9 cellular contexts compared by ENCODE assay signal in genomic region chr19:18317998-18318800, GRCh38. TPM values are rescaled to one million over a fixed set of nuclear protein-coding genes. Genes with fewer than 3 reads are reported as not detected.
DNase-seq lines count a peak whose midpoint lies in the region; ATAC-seq, FAIRE-seq and TF ChIP-seq lines count a peak whose summit lies in the region.
"Had no signal": no experiment of that assay in that cellular context is flagged by ENCODE, and none has a peak within 500 bp of the region (broad histone marks: within the 10 kb centered on the region; RNA-seq: fewer than 3 reads in every experiment).

No MANE protein-coding gene starts in this region.

- no peaks in the 10 kb centered on the region for H3K9me3 Mint-ChIP-seq in T-cell
- H3K9me3 Mint-ChIP-seq in naive thymus-derived CD4-positive, alpha-beta T cell, result no peaks in the 10 kb centered on the region

- H3K27ac ChIP-seq in BLaER1, result peak overlapping the region; percentile 92
- peak overlapping the region; percentile 61 to 87 for H3K27ac ChIP-seq in breast epithelium
- H3K27ac ChIP-seq in naive thymus-derived CD4-positive, alpha-beta T cell (ENCODE audit: low read depth, low read length), result peak overlapping the region; percentile 78
- H3K27ac ChIP-seq: KMS-11 had no signal

- H3K36me3 ChIP-seq in BLaER1 (peaks cover 41% of the 10 kb centered on the region), breast epithelium (no peaks in the 10 kb centered on the region)
- peaks cover 0 to 11% (median 0%) of the 10 kb centered on the region in 3 experiments for H3K36me3 ChIP-seq in naive thymus-derived CD4-positive, alpha-beta T cell (ENCODE audit: control insufficient read depth in 2 of 3, insufficient read depth in 3 of 3, low read length in 3 of 3)

- peaks cover 74% of the 10 kb centered on the region for H3K4me1 ChIP-seq in BLaER1
- no peaks in the 10 kb centered on the region for H3K4me1 ChIP-seq in breast epithelium
- H3K4me1 ChIP-seq in naive thymus-derived CD4-positive, alpha-beta T cell (ENCODE audit: control insufficient read depth in 2 of 2, insufficient read depth in 2 of 2, low read length in 2 of 2), result peaks cover 43 to 54% of the 10 kb centered on the region in 2 donors

- FAIRE-seq in H54 (lab: Jason Lieb, UNC), result no peak

- POLR2A ChIA-PET in T-cell (lab: Charles Lee), result interaction anchor here (0.6 to 1.6 kb wide), 4 partner anchors 26 to 39 kb away, joined by 3 to 13 read pairs (median 6); partner anchors contain the start of gene JUND (in 2 of the 2)
- POLR2A ChIA-PET in naive thymus-derived CD4-positive, alpha-beta T cell (lab: Charles Lee), result interaction anchor here (0.7 to 19.6 kb wide), 11 partner anchors 8 to 114 kb away, joined by 3 to 757 read pairs (median 6); partner anchors contain the start of genes IQCN, JUND and RAB3A
- POLR2A ChIA-PET in GM10248 (lab: Yijun Ruan, JAX), result interaction anchor here (0.9 to 8.0 kb wide), 3 partner anchors 10 to 114 kb away, joined by 4 to 154 read pairs (median 4); partner anchors contain the start of genes JUND and RAB3A

- H3K4me1 Mint-ChIP-seq in T-cell, result peaks cover 55 to 60% (median 57%) of the 10 kb centered on the region in 3 donors
- H3K4me1 Mint-ChIP-seq in naive thymus-derived CD4-positive, alpha-beta T cell, result peaks cover 40 to 66% (median 58%) of the 10 kb centered on the region in 7 donors

- H3K4me3 ChIP-seq in BLaER1, result peak overlapping the region; percentile 51
- H3K4me3 ChIP-seq in breast epithelium, result no peak overlapping the region
- H3K4me3 ChIP-seq in naive thymus-derived CD4-positive, alpha-beta T cell (ENCODE audit: low read length), result peak overlapping the region; percentile 56

- CTCF ChIA-PET in T-cell (lab: Charles Lee) (no interaction called here), GM10248 (lab: Yijun Ruan, JAX) (interaction anchor here (1.2 to 9.4 kb wide), 5 partner anchors 9 to 153 kb away, joined by 3 to 141 read pairs (median 4); partner anchors contain the start of gene JUND)
- CTCF ChIA-PET in naive thymus-derived CD4-positive, alpha-beta T cell (lab: Charles Lee), result interaction anchor here (0.6 to 3.7 kb wide), 6 partner anchors 10 to 111 kb away, joined by 3 to 29 read pairs (median 5); partner anchors contain the start of gene JUND

- intact Hi-C loops in breast epithelium (cut with DNase I; ENCODE audit: low total_unique reads), result loop anchor here (10.0 kb wide), 1 partner anchor 1307 kb away; the partner anchor contains the start of gene LPAR2
- intact Hi-C loops in naive thymus-derived CD4-positive, alpha-beta T cell (cut with micrococcal nuclease), result loop anchor here (1.0 kb wide), 2 partner anchors 14 to 27 kb away; no protein-coding TSS in a partner anchor

- H3K9me3 ChIP-seq in BLaER1 (no peaks in the 10 kb centered on the region), breast epithelium (no peaks in the 10 kb centered on the region)
- H3K9me3 ChIP-seq in naive thymus-derived CD4-positive, alpha-beta T cell (ENCODE audit: control insufficient read depth in 2 of 3, low read length in 3 of 3), result no peaks in the 10 kb centered on the region

- TF ChIP-seq POLR2A in breast epithelium (IDR thresholded peaks at IDR 0.05), result no peak
- TF ChIP-seq POLR2A in H54 (IDR thresholded peaks at IDR 0.05; ENCODE audit: low read depth, low read length), result no peak

- H3K27ac Mint-ChIP-seq in T-cell, result peak overlapping the region; percentile 95
- H3K27ac Mint-ChIP-seq in naive thymus-derived CD4-positive, alpha-beta T cell, result peak overlapping the region; percentile 73 to 95 (median 92)

- peak; percentile 14 to 53 (median 48) for ATAC-seq in T-cell (replicated peaks in 1 of 4)
- ATAC-seq in naive thymus-derived CD4-positive, alpha-beta T cell, result peak; percentile 42

- H3K27me3 ChIP-seq in BLaER1 (no peaks in the 10 kb centered on the region), breast epithelium (no peaks in the 10 kb centered on the region)
- H3K27me3 ChIP-seq in naive thymus-derived CD4-positive, alpha-beta T cell (ENCODE audit: control insufficient read depth in 2 of 2, insufficient read depth in 2 of 2, low read length in 2 of 2), result no peaks in the 10 kb centered on the region

- TF ChIP-seq CTCF in breast epithelium (IDR thresholded peaks at IDR 0.05) (no peak), GM10248 (IDR thresholded peaks at IDR 0.05; ENCODE audit: control extremely low read depth, extremely low read depth, low read depth, missing control alignments) (no peak)

- no peaks in the 10 kb centered on the region for H4K20me1 ChIP-seq in BLaER1

- DNase-seq in T-cell (peak in 23 of 34 experiments; percentile 22 to 59 (median 45)), breast epithelium (ENCODE audit: low spot score in 2 of 2) (no peak), NCI-H1048 (lab: John Stamatoyannopoulos, UW) (no peak), H54 (ENCODE audit: insufficient read length, low spot score) (no peak), AG08395 (ENCODE audit: low spot score) (no peak), GM10248 (ENCODE audit: extremely low spot score) (no peak)
- DNase-seq in naive thymus-derived CD4-positive, alpha-beta T cell, result peak in 8 of 9 donors; percentile 37 to 54 (median 43)

- peaks cover 6% of the 10 kb centered on the region for H3K36me3 Mint-ChIP-seq in T-cell
- peaks cover 0 to 28% (median 0%) of the 10 kb centered on the region in 5 donors for H3K36me3 Mint-ChIP-seq in naive thymus-derived CD4-positive, alpha-beta T cell

- H3K4me2 ChIP-seq in BLaER1, result peak overlapping the region; percentile 93
- H3K4me2 ChIP-seq: KMS-11 had no signal

- H3K9ac ChIP-seq in BLaER1, result peak overlapping the region; percentile 79
- H3K9ac ChIP-seq: KMS-11 had no signal

- H3K4me3 Mint-ChIP-seq in T-cell, result peak overlapping the region; percentile 62 to 86 (median 64)
- H3K4me3 Mint-ChIP-seq in naive thymus-derived CD4-positive, alpha-beta T cell, result peak overlapping the region; percentile 64 to 81 (median 74)

- H3K27me3 Mint-ChIP-seq in T-cell, result no peaks in the 10 kb centered on the region
- H3K27me3 Mint-ChIP-seq in naive thymus-derived CD4-positive, alpha-beta T cell, result no peaks in the 10 kb centered on the region

RNA-seq across cellular contexts. Expression of gene LSM4, which starts 4.7 kb away (rescaled TPM):
- total RNA-seq in T-cell (10 to 100 TPM; 58.5 to 82.7 (median 69.1) TPM), breast epithelium (100 to 1,000 TPM in 2 of 3 donors, 10 to 100 TPM in 1; 83.0 to 122 (median 120) TPM)
- 100 to 1,000 TPM in 1 of 5 experiments, 10 to 100 TPM in 4; 45.3 to 131 (median 56.2) TPM for total RNA-seq in naive thymus-derived CD4-positive, alpha-beta T cell
- 100 to 1,000 TPM; 123 to 163 TPM for polyA plus RNA-seq in naive thymus-derived CD4-positive, alpha-beta T cell

RNA-seq across cellular contexts. Expression of gene PGPEP1, which starts 22.2 kb away (rescaled TPM):
- total RNA-seq in T-cell, result 10 to 100 TPM; 35.7 to 52.6 (median 45.1) TPM
- total RNA-seq in breast epithelium, result 10 to 100 TPM; 22.5 to 29.2 (median 25.9) TPM
- total RNA-seq in naive thymus-derived CD4-positive, alpha-beta T cell, result 10 to 100 TPM; 26.6 to 57.1 (median 43.8) TPM
- polyA plus RNA-seq in naive thymus-derived CD4-positive, alpha-beta T cell, result 10 to 100 TPM in 1 of 2 donors, 1 to 10 TPM in 1; 9.4 to 11.1 TPM

RNA-seq across cellular contexts. Expression of gene JUND, which starts 36.8 kb away (rescaled TPM):
- 1,000 to 10,000 TPM in 1 of 5 donors, 100 to 1,000 TPM in 4; 247 to 1,161 (median 272) TPM for total RNA-seq in T-cell
- 100 to 1,000 TPM; 325 to 833 (median 602) TPM for total RNA-seq in breast epithelium
- 1,000 to 10,000 TPM in 2 of 5 experiments, 100 to 1,000 TPM in 3; 196 to 1,360 (median 279) TPM for total RNA-seq in naive thymus-derived CD4-positive, alpha-beta T cell
- 10 to 100 TPM; 29.0 to 67.3 TPM for polyA plus RNA-seq in naive thymus-derived CD4-positive, alpha-beta T cell

RNA-seq across cellular contexts. Expression of gene IQCN, which starts 43.9 kb away (rescaled TPM):
- 10 to 100 TPM in 2 of 5 donors, 1 to 10 TPM in 3; 4.1 to 42.8 (median 6.3) TPM for total RNA-seq in T-cell
- 10 to 100 TPM in 1 of 3 donors, 1 to 10 TPM in 2; 7.0 to 16.6 (median 9.5) TPM for total RNA-seq in breast epithelium
- 10 to 100 TPM in 2 of 5 experiments, 1 to 10 TPM in 3; 4.7 to 28.3 (median 9.1) TPM for total RNA-seq in naive thymus-derived CD4-positive, alpha-beta T cell
- polyA plus RNA-seq in naive thymus-derived CD4-positive, alpha-beta T cell, result under 1 TPM; 0.19 to 0.24 TPM

Comparison
In these comparisons a context has a peak if more than half of its experiments do, and no peak if none do; other contexts are left out.
1. H3K4me3 ChIP-seq: peak in BLaER1 (single experiment) and naive thymus-derived CD4-positive, alpha-beta T cell (single experiment); none in breast epithelium (0 of 3).
2. DNase-seq: peak in T-cell (23 of 34) and naive thymus-derived CD4-positive, alpha-beta T cell (8 of 9); none in breast epithelium (0 of 2), NCI-H1048 (single experiment), H54 (single experiment), AG08395 (single experiment) and GM10248 (single experiment).
3. CTCF ChIA-PET loops: an anchor here in naive thymus-derived CD4-positive, alpha-beta T cell (0.6 to 3.7 kb wide) and GM10248 (1.2 to 9.4 kb wide); none called in T-cell.
4. Peak in every context shown above with its lines, with median percentiles within 50 percentile points of each other: H3K27ac ChIP-seq.